Comparison of ENCODE assay signal across 8 cellular contexts in genomic region chr15:83064859-83065258, GRCh38. TPM values are rescaled to one million over a fixed set of nuclear protein-coding genes. Genes with fewer than 3 reads are reported as not detected.
A peak's percentile ranks its signal among the peaks of the same experiment; 100 is the strongest.
DNase-seq lines count a peak whose midpoint lies in the region; ATAC-seq and TF ChIP-seq lines count a peak whose summit lies in the region.

No MANE protein-coding gene starts in this region.

- H3K27ac ChIP-seq in CD4-positive, alpha-beta T cell (ENCODE audit: low read depth, low read length) = no peak overlapping the region

- peaks cover 9% of the 10 kb centered on the region for H3K4me1 Mint-ChIP-seq in CD4-positive, alpha-beta T cell (ENCODE audit: low read depth)
- peaks cover 19% of the 10 kb centered on the region for H3K4me1 Mint-ChIP-seq in mesothelial cell of epicardium

- intact Hi-C loops in CD4-positive, alpha-beta T cell (cut with DNase I, micrococcal nuclease) = loop anchor here (5.0 to 10.0 kb wide), 6 partner anchors 50 to 390 kb away; partner anchors contain the start of genes C15orf40 (in 2 of the 2), FSD2 (in 1 of the 2), RAMAC (in 1 of the 2) and WHAMM (in 1 of the 2)

- H3K27ac Mint-ChIP-seq in CD4-positive, alpha-beta T cell = peak overlapping the region; percentile 54
- H3K27ac Mint-ChIP-seq in mesothelial cell of epicardium = no peak overlapping the region

- no peaks in the 10 kb centered on the region for H3K9me3 ChIP-seq in CD4-positive, alpha-beta T cell (ENCODE audit: control insufficient read depth, low read length)

- no peaks in the 10 kb centered on the region for H3K27me3 ChIP-seq in CD4-positive, alpha-beta T cell (ENCODE audit: control insufficient read depth, insufficient read depth, low read length)

- no peaks in the 10 kb centered on the region for H3K27me3 Mint-ChIP-seq in CD4-positive, alpha-beta T cell
- H3K27me3 Mint-ChIP-seq in mesothelial cell of epicardium (ENCODE audit: low read depth) = no peaks in the 10 kb centered on the region

- H3K4me3 ChIP-seq in astrocyte of the cerebellum (ENCODE audit: low read depth, low read length) = peak overlapping the region; percentile 89

- DNase-seq in CD4-positive, alpha-beta T cell = no peak
- DNase-seq in Kasumi-1 (lab: John Stamatoyannopoulos, UW) (peak; percentile 11 to 20), astrocyte of the cerebellum (ENCODE audit: low read depth) (no peak), mesothelial cell of epicardium (ENCODE audit: low spot score in 2 of 2, unreplicated experiment in 2 of 2) (no peak), NCI-H524 treated with DMSO at 0.1 percent for 48 hours (lab: John Stamatoyannopoulos, UW) (no peak), RPMI8226 (no peak), SK-N-DZ (ENCODE audit: low spot score) (no peak)

- no peak for TF ChIP-seq CTCF in CD4-positive, alpha-beta T cell (IDR thresholded peaks at IDR 0.05)
- no peak for TF ChIP-seq CTCF in astrocyte of the cerebellum (IDR thresholded peaks at IDR 0.05; ENCODE audit: low read depth, low read length, missing control alignments)
- no peak for TF ChIP-seq CTCF in mesothelial cell of epicardium (IDR thresholded peaks at IDR 0.05; ENCODE audit: unreplicated experiment)

- CTCF ChIA-PET in CD4-positive, alpha-beta T cell (lab: Charles Lee) = interaction anchor here (1.3 to 1.4 kb wide), 2 partner anchors 10 to 54 kb away, joined by 3 to 6 read pairs; partner anchors contain the start of gene C15orf40

- ATAC-seq in CD4-positive, alpha-beta T cell (ENCODE audit: poor library complexity) = no peak
- no peak for ATAC-seq in GM18870 (IDR thresholded peaks at IDR 0.05; ENCODE audit: unreplicated experiment)

- no peaks in the 10 kb centered on the region for H3K9me3 Mint-ChIP-seq in CD4-positive, alpha-beta T cell
- no peaks in the 10 kb centered on the region for H3K9me3 Mint-ChIP-seq in mesothelial cell of epicardium

- in situ Hi-C loops in astrocyte of the cerebellum (cut with HindIII; ENCODE audit: low sequenced_read_pairs) = no loop called here

- H3K36me3 Mint-ChIP-seq in CD4-positive, alpha-beta T cell (ENCODE audit: low read depth) = peaks cover 12% of the 10 kb centered on the region
- H3K36me3 Mint-ChIP-seq in mesothelial cell of epicardium = no peaks in the 10 kb centered on the region

- H3K4me3 Mint-ChIP-seq in CD4-positive, alpha-beta T cell = peak overlapping the region; percentile 83
- H3K4me3 Mint-ChIP-seq in mesothelial cell of epicardium = peak overlapping the region; percentile 76

- POLR2A ChIA-PET in CD4-positive, alpha-beta T cell (lab: Charles Lee) = interaction anchor here (1.2 kb wide), 1 partner anchor 52 kb away, joined by 3 read pairs; no protein-coding TSS in a partner anchor

RNA-seq across cellular contexts. Expression of gene BTBD1, which starts 2.2 kb away (rescaled TPM):
- 10 to 100 TPM; 26.3 to 27.5 TPM for total RNA-seq in CD4-positive, alpha-beta T cell
- 33.4 to 37.4 TPM (median 35.0 TPM) in 3 replicates for total RNA-seq in mesothelial cell of epicardium
- 70.0 and 78.0 TPM in 2 replicates for polyA plus RNA-seq in SK-N-DZ (2014; cell fraction: cytosol; rRNA removed)
- 49.3 and 50.9 TPM in 2 replicates for polyA plus RNA-seq in SK-N-DZ (2014; cell fraction: nucleus; rRNA removed)

RNA-seq across cellular contexts. Expression of gene TM6SF1, which starts 42.6 kb away (rescaled TPM):
- total RNA-seq in CD4-positive, alpha-beta T cell = not detected
- not detected in 3 replicates for total RNA-seq in mesothelial cell of epicardium
- polyA plus RNA-seq in SK-N-DZ (2014; cell fraction: cytosol; rRNA removed) = 0.23 and 0.90 TPM in 2 replicates
- 0.33 TPM in 1 of 2 replicates, not detected in the other for polyA plus RNA-seq in SK-N-DZ (2014; cell fraction: nucleus; rRNA removed)

RNA-seq across cellular contexts. Expression of gene C15orf40, which starts 53.4 kb away (rescaled TPM):
- 10 to 100 TPM in 1 of 2 experiments, 1 to 10 TPM in 1; 7.4 to 11.0 TPM for total RNA-seq in CD4-positive, alpha-beta T cell
- 15.8 to 21.2 TPM (median 18.4 TPM) in 3 replicates for total RNA-seq in mesothelial cell of epicardium
- 16.6 and 18.4 TPM in 2 replicates for polyA plus RNA-seq in SK-N-DZ (2014; cell fraction: cytosol; rRNA removed)
- polyA plus RNA-seq in SK-N-DZ (2014; cell fraction: nucleus; rRNA removed) = 16.9 and 18.4 TPM in 2 replicates

Comparison
In these comparisons a context has a peak if more than half of its experiments do, and no peak if none do; other contexts are left out.
1. DNase-seq: peak in Kasumi-1 (2 of 2); none in CD4-positive, alpha-beta T cell (0 of 10), astrocyte of the cerebellum (single experiment), mesothelial cell of epicardium (0 of 2), NCI-H524 treated with DMSO at 0.1 percent for 48 hours (single experiment), RPMI8226 (single experiment) and SK-N-DZ (single experiment).